ENCODE assay signal across 2 cellular contexts in the genomic region with DNA sequence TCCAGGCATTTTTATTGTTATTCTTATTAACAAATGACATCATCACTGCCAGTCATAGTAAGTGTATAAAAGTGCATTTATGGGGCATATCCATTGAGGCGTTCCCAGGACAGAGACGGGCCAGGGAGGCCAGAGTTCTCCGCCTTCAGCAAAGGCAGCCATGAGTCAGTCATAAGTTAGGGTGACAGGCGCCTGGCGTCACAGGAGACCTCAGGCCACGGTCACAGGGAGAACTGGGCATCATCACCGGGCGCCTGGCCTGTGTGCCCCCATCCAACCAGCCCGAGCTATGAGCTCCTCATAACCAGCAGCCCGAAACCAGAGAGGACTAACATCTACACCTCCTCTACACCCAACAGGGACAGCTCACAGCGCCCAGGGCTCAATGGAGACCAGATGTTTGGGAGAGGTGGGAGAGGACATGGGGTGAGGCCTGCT.
TF ChIP-seq lines count a peak whose summit lies in the region.

No MANE protein-coding gene starts in this region.

TF ChIP-seq in WTC11, 78 proteins besides CTCF, POLR2A, EP300 and RAD21 (continued from another document):
- no peak for TF ChIP-seq ZMAT4 (CRISPR knock-in tag; IDR thresholded peaks at IDR 0.05)
- TF ChIP-seq, protein P1, sequence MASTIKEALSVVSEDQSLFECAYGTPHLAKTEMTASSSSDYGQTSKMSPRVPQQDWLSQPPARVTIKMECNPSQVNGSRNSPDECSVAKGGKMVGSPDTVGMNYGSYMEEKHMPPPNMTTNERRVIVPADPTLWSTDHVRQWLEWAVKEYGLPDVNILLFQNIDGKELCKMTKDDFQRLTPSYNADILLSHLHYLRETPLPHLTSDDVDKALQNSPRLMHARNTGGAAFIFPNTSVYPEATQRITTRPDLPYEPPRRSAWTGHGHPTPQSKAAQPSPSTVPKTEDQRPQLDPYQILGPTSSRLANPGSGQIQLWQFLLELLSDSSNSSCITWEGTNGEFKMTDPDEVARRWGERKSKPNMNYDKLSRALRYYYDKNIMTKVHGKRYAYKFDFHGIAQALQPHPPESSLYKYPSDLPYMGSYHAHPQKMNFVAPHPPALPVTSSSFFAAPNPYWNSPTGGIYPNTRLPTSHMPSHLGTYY (CRISPR knock-in tag; IDR thresholded peaks at IDR 0.05), result no peak
- no peak for TF ChIP-seq TEAD4 (CRISPR knock-in tag; IDR thresholded peaks at IDR 0.05)
- TF ChIP-seq JAZF1 (CRISPR knock-in tag; IDR thresholded peaks at IDR 0.05), result no peak
- TF ChIP-seq ZNF671 (CRISPR knock-in tag; IDR thresholded peaks at IDR 0.05), result no peak
- no peak for TF ChIP-seq NFE2L1 (CRISPR knock-in tag; IDR thresholded peaks at IDR 0.05)
- no peak for TF ChIP-seq EMX1 (CRISPR knock-in tag; IDR thresholded peaks at IDR 0.05)
- no peak for TF ChIP-seq IRF1 (CRISPR knock-in tag; IDR thresholded peaks at IDR 0.05)
- TF ChIP-seq ZNF317 (CRISPR knock-in tag; IDR thresholded peaks at IDR 0.05; ENCODE audit: borderline replicate concordance, low read depth), result no peak
- TF ChIP-seq, protein P2, sequence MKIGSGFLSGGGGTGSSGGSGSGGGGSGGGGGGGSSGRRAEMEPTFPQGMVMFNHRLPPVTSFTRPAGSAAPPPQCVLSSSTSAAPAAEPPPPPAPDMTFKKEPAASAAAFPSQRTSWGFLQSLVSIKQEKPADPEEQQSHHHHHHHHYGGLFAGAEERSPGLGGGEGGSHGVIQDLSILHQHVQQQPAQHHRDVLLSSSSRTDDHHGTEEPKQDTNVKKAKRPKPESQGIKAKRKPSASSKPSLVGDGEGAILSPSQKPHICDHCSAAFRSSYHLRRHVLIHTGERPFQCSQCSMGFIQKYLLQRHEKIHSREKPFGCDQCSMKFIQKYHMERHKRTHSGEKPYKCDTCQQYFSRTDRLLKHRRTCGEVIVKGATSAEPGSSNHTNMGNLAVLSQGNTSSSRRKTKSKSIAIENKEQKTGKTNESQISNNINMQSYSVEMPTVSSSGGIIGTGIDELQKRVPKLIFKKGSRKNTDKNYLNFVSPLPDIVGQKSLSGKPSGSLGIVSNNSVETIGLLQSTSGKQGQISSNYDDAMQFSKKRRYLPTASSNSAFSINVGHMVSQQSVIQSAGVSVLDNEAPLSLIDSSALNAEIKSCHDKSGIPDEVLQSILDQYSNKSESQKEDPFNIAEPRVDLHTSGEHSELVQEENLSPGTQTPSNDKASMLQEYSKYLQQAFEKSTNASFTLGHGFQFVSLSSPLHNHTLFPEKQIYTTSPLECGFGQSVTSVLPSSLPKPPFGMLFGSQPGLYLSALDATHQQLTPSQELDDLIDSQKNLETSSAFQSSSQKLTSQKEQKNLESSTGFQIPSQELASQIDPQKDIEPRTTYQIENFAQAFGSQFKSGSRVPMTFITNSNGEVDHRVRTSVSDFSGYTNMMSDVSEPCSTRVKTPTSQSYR (CRISPR knock-in tag; IDR thresholded peaks at IDR 0.05), result no peak
- TF ChIP-seq, protein P3, sequence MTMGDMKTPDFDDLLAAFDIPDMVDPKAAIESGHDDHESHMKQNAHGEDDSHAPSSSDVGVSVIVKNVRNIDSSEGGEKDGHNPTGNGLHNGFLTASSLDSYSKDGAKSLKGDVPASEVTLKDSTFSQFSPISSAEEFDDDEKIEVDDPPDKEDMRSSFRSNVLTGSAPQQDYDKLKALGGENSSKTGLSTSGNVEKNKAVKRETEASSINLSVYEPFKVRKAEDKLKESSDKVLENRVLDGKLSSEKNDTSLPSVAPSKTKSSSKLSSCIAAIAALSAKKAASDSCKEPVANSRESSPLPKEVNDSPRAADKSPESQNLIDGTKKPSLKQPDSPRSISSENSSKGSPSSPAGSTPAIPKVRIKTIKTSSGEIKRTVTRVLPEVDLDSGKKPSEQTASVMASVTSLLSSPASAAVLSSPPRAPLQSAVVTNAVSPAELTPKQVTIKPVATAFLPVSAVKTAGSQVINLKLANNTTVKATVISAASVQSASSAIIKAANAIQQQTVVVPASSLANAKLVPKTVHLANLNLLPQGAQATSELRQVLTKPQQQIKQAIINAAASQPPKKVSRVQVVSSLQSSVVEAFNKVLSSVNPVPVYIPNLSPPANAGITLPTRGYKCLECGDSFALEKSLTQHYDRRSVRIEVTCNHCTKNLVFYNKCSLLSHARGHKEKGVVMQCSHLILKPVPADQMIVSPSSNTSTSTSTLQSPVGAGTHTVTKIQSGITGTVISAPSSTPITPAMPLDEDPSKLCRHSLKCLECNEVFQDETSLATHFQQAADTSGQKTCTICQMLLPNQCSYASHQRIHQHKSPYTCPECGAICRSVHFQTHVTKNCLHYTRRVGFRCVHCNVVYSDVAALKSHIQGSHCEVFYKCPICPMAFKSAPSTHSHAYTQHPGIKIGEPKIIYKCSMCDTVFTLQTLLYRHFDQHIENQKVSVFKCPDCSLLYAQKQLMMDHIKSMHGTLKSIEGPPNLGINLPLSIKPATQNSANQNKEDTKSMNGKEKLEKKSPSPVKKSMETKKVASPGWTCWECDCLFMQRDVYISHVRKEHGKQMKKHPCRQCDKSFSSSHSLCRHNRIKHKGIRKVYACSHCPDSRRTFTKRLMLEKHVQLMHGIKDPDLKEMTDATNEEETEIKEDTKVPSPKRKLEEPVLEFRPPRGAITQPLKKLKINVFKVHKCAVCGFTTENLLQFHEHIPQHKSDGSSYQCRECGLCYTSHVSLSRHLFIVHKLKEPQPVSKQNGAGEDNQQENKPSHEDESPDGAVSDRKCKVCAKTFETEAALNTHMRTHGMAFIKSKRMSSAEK (CRISPR knock-in tag; IDR thresholded peaks at IDR 0.05; ENCODE audit: borderline replicate concordance), result no peak
- TF ChIP-seq KAT7 (CRISPR knock-in tag; IDR thresholded peaks at IDR 0.05; ENCODE audit: borderline replicate concordance), result no peak

TF ChIP-seq in HepG2, 621 proteins besides CTCF, POLR2A, EP300 and RAD21 (continued from another document and continues in another):
- TF ChIP-seq REST (IDR thresholded peaks at IDR 0.05; ENCODE audit: borderline replicate concordance in 1 of 2, low read depth in 1 of 2, low read length in 2 of 2) (no peak), TBL1XR1 (IDR thresholded peaks at IDR 0.05; ENCODE audit: borderline replicate concordance, low read length, partially characterized antibody) (no peak), ZNF792 (CRISPR knock-in tag; IDR thresholded peaks at IDR 0.05) (no peak), ZBTB46 (CRISPR knock-in tag; IDR thresholded peaks at IDR 0.05; ENCODE audit: borderline replicate concordance) (no peak), THRA (CRISPR knock-in tag; IDR thresholded peaks at IDR 0.05; ENCODE audit: borderline replicate concordance) (no peak), GTF2F1 (IDR thresholded peaks at IDR 0.05; ENCODE audit: low read length) (no peak), ZSCAN21 (CRISPR knock-in tag; IDR thresholded peaks at IDR 0.05; ENCODE audit: borderline replicate concordance) (no peak), CREB1 (IDR thresholded peaks at IDR 0.05) (peak; percentile 64), CREB1 (CRISPR knock-in tag; IDR thresholded peaks at IDR 0.05) (no peak), ATF7-NPFF (CRISPR knock-in tag; IDR thresholded peaks at IDR 0.05; ENCODE audit: low read depth) (no peak)
- TF ChIP-seq, protein P4, sequence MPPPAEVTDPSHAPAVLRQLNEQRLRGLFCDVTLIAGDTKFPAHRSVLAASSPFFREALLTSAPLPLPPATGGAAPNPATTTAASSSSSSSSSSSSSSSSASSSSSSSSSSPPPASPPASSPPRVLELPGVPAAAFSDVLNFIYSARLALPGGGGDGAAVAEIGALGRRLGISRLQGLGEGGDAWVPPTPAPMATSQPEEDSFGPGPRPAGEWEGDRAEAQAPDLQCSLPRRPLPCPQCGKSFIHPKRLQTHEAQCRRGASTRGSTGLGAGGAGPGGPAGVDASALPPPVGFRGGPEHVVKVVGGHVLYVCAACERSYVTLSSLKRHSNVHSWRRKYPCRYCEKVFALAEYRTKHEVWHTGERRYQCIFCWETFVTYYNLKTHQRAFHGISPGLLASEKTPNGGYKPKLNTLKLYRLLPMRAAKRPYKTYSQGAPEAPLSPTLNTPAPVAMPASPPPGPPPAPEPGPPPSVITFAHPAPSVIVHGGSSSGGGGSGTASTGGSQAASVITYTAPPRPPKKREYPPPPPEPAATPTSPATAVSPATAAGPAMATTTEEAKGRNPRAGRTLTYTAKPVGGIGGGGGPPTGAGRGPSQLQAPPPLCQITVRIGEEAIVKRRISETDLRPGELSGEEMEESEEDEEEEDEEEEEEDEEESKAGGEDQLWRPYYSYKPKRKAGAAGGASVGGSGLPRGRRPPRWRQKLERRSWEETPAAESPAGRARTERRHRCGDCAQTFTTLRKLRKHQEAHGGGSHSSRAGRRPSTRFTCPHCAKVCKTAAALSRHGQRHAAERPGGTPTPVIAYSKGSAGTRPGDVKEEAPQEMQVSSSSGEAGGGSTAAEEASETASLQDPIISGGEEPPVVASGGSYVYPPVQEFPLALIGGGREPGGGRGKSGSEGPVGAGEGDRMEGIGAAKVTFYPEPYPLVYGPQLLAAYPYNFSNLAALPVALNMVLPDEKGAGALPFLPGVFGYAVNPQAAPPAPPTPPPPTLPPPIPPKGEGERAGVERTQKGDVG (CRISPR knock-in tag; IDR thresholded peaks at IDR 0.05; ENCODE audit: borderline replicate concordance), result no peak
